Comparison of ENCODE assay signal across 12 cellular contexts in genomic region chr12:6330999-6331714, GRCh38. TPM values are rescaled to one million over a fixed set of nuclear protein-coding genes. Genes with fewer than 3 reads are reported as not detected.
DNase-seq lines count a peak whose midpoint lies in the region; ATAC-seq and TF ChIP-seq lines count a peak whose summit lies in the region.
"Had no signal": no experiment of that assay in that cellular context is flagged by ENCODE, and none has a peak within 500 bp of the region (broad histone marks: within the 10 kb centered on the region; RNA-seq: fewer than 3 reads in every experiment).

No MANE protein-coding gene starts in this region.

- H3K27me3 ChIP-seq in Caco-2 (replicated peaks; ENCODE audit: control insufficient read depth, insufficient read depth, low read length) = no peaks in the 10 kb centered on the region
- H3K27me3 ChIP-seq in esophagus squamous epithelium = no peaks in the 10 kb centered on the region

- peak overlapping the region; percentile 11 for H3K27ac Mint-ChIP-seq in Caco-2 (ENCODE audit: unreplicated experiment)
- H3K27ac Mint-ChIP-seq in stimulated activated effector memory CD8-positive, alpha-beta T cell treated with anti-CD3 and anti-CD28 coated beads, Interleukin-12 subunit alpha, Interleukin-12 subunit beta, amount 100 ng/mL, for 72 hours = peak overlapping the region; percentile 63

- H3K36me3 ChIP-seq in Caco-2 (ENCODE audit: control insufficient read depth, insufficient read depth, low read length) (peaks cover 2% of the 10 kb centered on the region; the same call in 1 of the 2 replicates), esophagus squamous epithelium (peaks cover 52 to 88% (median 66%) of the 10 kb centered on the region in 3 donors)

- DNase-seq in Caco-2 (no peak), RWPE1 (ENCODE audit: low spot score) (no peak), esophagus squamous epithelium (lab: John Stamatoyannopoulos, UW) (no peak), epidermal melanocyte (ENCODE audit: insufficient read length, low spot score) (no peak), NCI-H226 (no peak)
- no peak for DNase-seq in stimulated activated effector memory CD8-positive, alpha-beta T cell treated with anti-CD3 and anti-CD28 coated beads, Interleukin-12 subunit alpha, Interleukin-12 subunit beta, amount 100 ng/mL, for 72 hours (ENCODE audit: low spot score in 2 of 2)
- DNase-seq: DMS79; Karpas-422; stimulated activated CD8-positive, alpha-beta memory T cell treated with anti-CD3 and anti-CD28 coated beads, Interleukin-4, amount 100 ng/mL, for 48 hours had no signal

- no peaks in the 10 kb centered on the region for H3K9me3 Mint-ChIP-seq in Caco-2 (ENCODE audit: unreplicated experiment)
- no peaks in the 10 kb centered on the region for H3K9me3 Mint-ChIP-seq in stimulated activated effector memory CD8-positive, alpha-beta T cell treated with anti-CD3 and anti-CD28 coated beads, Interleukin-12 subunit alpha, Interleukin-12 subunit beta, amount 100 ng/mL, for 72 hours

- H3K4me1 Mint-ChIP-seq in Caco-2 (ENCODE audit: low read depth, unreplicated experiment) = peaks cover under 1% of the 10 kb centered on the region
- H3K4me1 Mint-ChIP-seq in stimulated activated effector memory CD8-positive, alpha-beta T cell treated with anti-CD3 and anti-CD28 coated beads, Interleukin-12 subunit alpha, Interleukin-12 subunit beta, amount 100 ng/mL, for 72 hours = peaks cover 14% of the 10 kb centered on the region

- no peak for TF ChIP-seq CTCF in Caco-2 (IDR thresholded peaks at IDR 0.05; ENCODE audit: insufficient read depth in 1 of 2, low read depth in 1 of 2, low read length in 1 of 2, severe bottlenecking in 1 of 2, unreplicated experiment in 1 of 2)
- TF ChIP-seq CTCF in RWPE1 (conservative IDR thresholded peaks at IDR 0.05; ENCODE audit: low read depth) = no peak
- no peak for TF ChIP-seq CTCF in esophagus squamous epithelium (IDR thresholded peaks at IDR 0.05)

- H3K4me3 Mint-ChIP-seq in Caco-2 (ENCODE audit: unreplicated experiment) = no peak overlapping the region
- H3K4me3 Mint-ChIP-seq in stimulated activated effector memory CD8-positive, alpha-beta T cell treated with anti-CD3 and anti-CD28 coated beads, Interleukin-12 subunit alpha, Interleukin-12 subunit beta, amount 100 ng/mL, for 72 hours = no peak overlapping the region

- 70 to 72% methylated on average over 4 of the region's 4 CpGs for WGBS in esophagus squamous epithelium, 2 donors

- no peaks in the 10 kb centered on the region for H3K27me3 Mint-ChIP-seq in Caco-2 (ENCODE audit: insufficient read depth, unreplicated experiment)

- TF ChIP-seq POLR2A in esophagus squamous epithelium (IDR thresholded peaks at IDR 0.05) = no peak

- no peak for ATAC-seq in stimulated activated effector memory CD8-positive, alpha-beta T cell treated with anti-CD3 and anti-CD28 coated beads, Interleukin-12 subunit alpha, Interleukin-12 subunit beta, amount 100 ng/mL, for 72 hours
- no peak for ATAC-seq in GM21723 (IDR thresholded peaks at IDR 0.05; ENCODE audit: unreplicated experiment)
- ATAC-seq: esophagus mucosa had no signal

- H3K9me3 ChIP-seq in Caco-2 (no peaks in the 10 kb centered on the region), esophagus squamous epithelium (no peaks in the 10 kb centered on the region)

- BruUV-seq in Caco-2 (replicated peaks; lab: Mats Ljungman, UMichigan) = no TSS peak

- intact Hi-C loops in Caco-2 (cut with micrococcal nuclease; ENCODE audit: unreplicated experiment) = no loop called here
- intact Hi-C loops in esophagus squamous epithelium (cut with DNase I) = no loop called here

- POLR2A ChIA-PET in Caco-2 (lab: Charles Lee) (no interaction called here), RWPE1 (lab: Yijun Ruan, JAX; ENCODE audit: low non-redundant PET) (no interaction called here)

- CTCF ChIA-PET in Caco-2 (lab: Charles Lee) = no interaction called here
- CTCF ChIA-PET in RWPE1 (lab: Yijun Ruan, JAX) = no interaction called here

- H3K36me3 Mint-ChIP-seq in Caco-2 (ENCODE audit: insufficient read depth, unreplicated experiment) = peaks cover 95% of the 10 kb centered on the region
- H3K36me3 Mint-ChIP-seq in stimulated activated effector memory CD8-positive, alpha-beta T cell treated with anti-CD3 and anti-CD28 coated beads, Interleukin-12 subunit alpha, Interleukin-12 subunit beta, amount 100 ng/mL, for 72 hours = peaks cover 95% of the 10 kb centered on the region

- peak overlapping the region; percentile 97 for H3K27ac ChIP-seq in RWPE1
- H3K27ac ChIP-seq in esophagus squamous epithelium = peak overlapping the region; percentile 33 to 100 (median 90)

- peaks cover 16% of the 10 kb centered on the region for H3K4me1 ChIP-seq in Caco-2
- H3K4me1 ChIP-seq in esophagus squamous epithelium = peaks cover 64 to 100% (median 99%) of the 10 kb centered on the region in 3 donors

- H3K4me3 ChIP-seq in Caco-2 (ENCODE audit: low read depth, low read length) (no peak overlapping the region), esophagus squamous epithelium (no peak overlapping the region)

RNA-seq across cellular contexts. Expression of gene TNFRSF1A, which starts 10.7 kb away (rescaled TPM):
- total RNA-seq in Caco-2 (2022) = 79.0 and 79.4 TPM in 2 replicates
- 100 to 1,000 TPM; 121 to 190 (median 134) TPM for total RNA-seq in esophagus squamous epithelium

RNA-seq across cellular contexts. Expression of gene PLEKHG6, which starts 20.7 kb away (rescaled TPM):
- 109 and 123 TPM in 2 replicates for total RNA-seq in Caco-2 (2022)
- 10 to 100 TPM; 13.9 to 61.7 (median 29.2) TPM for total RNA-seq in esophagus squamous epithelium
- total RNA-seq: T-helper 2 cell treated with Interferon-gamma antibody and Interleukin-4, amounts not matched to agents 100 ng/mL and 5 ng/mL, for 36 hours had no signal

RNA-seq across cellular contexts. Expression of gene SCNN1A, which starts 44.2 kb away (rescaled TPM):
- total RNA-seq in Caco-2 (2022) (52.6 and 53.5 TPM in 2 replicates), esophagus squamous epithelium (100 to 1,000 TPM in 3 of 4 donors, 10 to 100 TPM in 1; 88.9 to 266 (median 111) TPM)

RNA-seq across cellular contexts. Expression of gene LTBR, which starts 52.8 kb away (rescaled TPM):
- 194 and 197 TPM in 2 replicates for total RNA-seq in Caco-2 (2022)
- total RNA-seq in esophagus squamous epithelium = 100 to 1,000 TPM in 3 of 4 donors, 10 to 100 TPM in 1; 98.2 to 171 (median 136) TPM
